In the genomic region with DNA sequence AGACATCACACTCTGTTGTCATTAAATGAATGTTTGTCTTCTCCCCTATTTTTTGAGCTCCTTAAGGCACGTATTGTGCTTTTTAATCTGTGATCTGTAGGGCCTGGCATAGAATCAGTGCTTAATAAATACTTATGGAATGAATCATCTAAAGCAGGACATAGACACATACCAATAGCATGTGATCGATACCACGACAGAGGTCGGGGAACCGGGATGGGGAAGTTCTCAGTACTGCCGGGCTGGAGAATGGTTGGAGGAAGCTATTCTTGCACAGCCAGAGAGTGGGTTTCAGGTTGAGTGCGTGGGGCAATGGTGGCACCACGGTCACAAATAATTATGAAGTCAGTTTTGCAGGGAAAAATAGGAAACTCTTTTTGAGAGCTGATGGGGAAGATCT, we compare ENCODE assay signal across 15 cellular contexts. TPM values are rescaled to one million over a fixed set of nuclear protein-coding genes. Genes with fewer than 3 reads are reported as not detected.
DNase-seq lines count a peak whose midpoint lies in the region; ATAC-seq, FAIRE-seq and TF ChIP-seq lines count a peak whose summit lies in the region.
"Had no signal": no experiment of that assay in that cellular context is flagged by ENCODE, and none has a peak within 500 bp of the region (broad histone marks: within the 10 kb centered on the region; RNA-seq: fewer than 3 reads in every experiment).

No MANE protein-coding gene starts in this region.

- TF ChIP-seq CTCF in fibroblast of mammary gland (conservative IDR thresholded peaks at IDR 0.05; ENCODE audit: control insufficient read depth, insufficient read depth, low read depth, low read length) (no peak), retinal pigment epithelial cell (conservative IDR thresholded peaks at IDR 0.05; ENCODE audit: low read depth, low read length) (no peak)

- no peaks in the 10 kb centered on the region for H3K4me1 Mint-ChIP-seq in activated CD8-positive, alpha-beta memory T cell treated with anti-CD3 and anti-CD28 coated beads, Interleukin-2, amount 10 ng/mL, durations not matched to agents 7 days and 5 days
- H3K4me1 Mint-ChIP-seq: mesothelial cell of epicardium had no signal

- H3K4me3 ChIP-seq in fibroblast of mammary gland (ENCODE audit: control insufficient read depth, low read depth, low read length) (no peak overlapping the region), retinal pigment epithelial cell (ENCODE audit: low read length) (no peak overlapping the region)
- H3K4me3 ChIP-seq: stomach had no signal

- H3K4me3 Mint-ChIP-seq in activated CD8-positive, alpha-beta memory T cell treated with anti-CD3 and anti-CD28 coated beads, Interleukin-2, amount 10 ng/mL, durations not matched to agents 7 days and 5 days, result no peak overlapping the region
- H3K4me3 Mint-ChIP-seq: mesothelial cell of epicardium had no signal

- H3K36me3 Mint-ChIP-seq in activated CD8-positive, alpha-beta memory T cell treated with anti-CD3 and anti-CD28 coated beads, Interleukin-2, amount 10 ng/mL, durations not matched to agents 7 days and 5 days, result peaks cover 42% of the 10 kb centered on the region
- H3K36me3 Mint-ChIP-seq: mesothelial cell of epicardium had no signal

- ATAC-seq in activated CD8-positive, alpha-beta memory T cell treated with anti-CD3 and anti-CD28 coated beads, Interleukin-2, amount 10 ng/mL, durations not matched to agents 7 days and 5 days, result no peak

- H3K27me3 Mint-ChIP-seq in activated CD8-positive, alpha-beta memory T cell treated with anti-CD3 and anti-CD28 coated beads, Interleukin-2, amount 10 ng/mL, durations not matched to agents 7 days and 5 days, result no peaks in the 10 kb centered on the region

- H3K27ac Mint-ChIP-seq in activated CD8-positive, alpha-beta memory T cell treated with anti-CD3 and anti-CD28 coated beads, Interleukin-2, amount 10 ng/mL, durations not matched to agents 7 days and 5 days, result no peak overlapping the region
- H3K27ac Mint-ChIP-seq: mesothelial cell of epicardium had no signal

- CTCF ChIA-PET in activated CD8-positive, alpha-beta memory T cell treated with anti-CD3 and anti-CD28 coated beads, Interleukin-2, amount 10 ng/mL, durations not matched to agents 7 days and 5 days (lab: Charles Lee), result no interaction called here

- H3K9me3 Mint-ChIP-seq in activated CD8-positive, alpha-beta memory T cell treated with anti-CD3 and anti-CD28 coated beads, Interleukin-2, amount 10 ng/mL, durations not matched to agents 7 days and 5 days (ENCODE audit: low read depth), result no peaks in the 10 kb centered on the region
- H3K9me3 Mint-ChIP-seq: mesothelial cell of epicardium had no signal

- DNase-seq in GM04504 (ENCODE audit: low read depth) (peak; percentile 24), RCC 7860 (ENCODE audit: low spot score) (peak; percentile 41), fibroblast of mammary gland (ENCODE audit: low read depth) (peak; percentile 58), retinal pigment epithelial cell (ENCODE audit: low read depth) (peak; percentile 21), NOMO-1 treated with dmso at 0.1 percent for 144 hours (lab: John Stamatoyannopoulos, UW; ENCODE audit: unreplicated experiment) (no peak)
- no peak for DNase-seq in activated CD8-positive, alpha-beta memory T cell treated with anti-CD3 and anti-CD28 coated beads, Interleukin-2, amount 10 ng/mL, durations not matched to agents 7 days and 5 days
- no peak for DNase-seq in activated CD4-positive, alpha-beta T cell treated with anti-CD3 and anti-CD28 coated beads, Interleukin-2, amount 50 U/mL, for 1 hour
- DNase-seq: activated CD4-positive, alpha-beta T cell treated with anti-CD3 and anti-CD28 coated beads for 1 hour; activated effector memory CD4-positive, alpha-beta T cell treated with Interleukin-2 at 50 U/mL for 16 hours; NCI-H1105; NCI-H748 treated with DMSO at 0.1 percent for 48 hours; stimulated activated CD4-positive, alpha-beta T cell treated with anti-CD3 and anti-CD28 coated beads, Interleukin-4, amount 100 ng/mL, for 4 hours; stomach had no signal

- FAIRE-seq in RCC 7860 (lab: Jason Lieb, UNC), result no peak
- FAIRE-seq: colon had no signal

RNA-seq across cellular contexts. Expression of a gene that starts 26.8 kb away (rescaled TPM):
- total RNA-seq in activated CD8-positive, alpha-beta memory T cell treated with anti-CD3 and anti-CD28 coated beads, Interleukin-2, amount 10 ng/mL, durations not matched to agents 7 days and 5 days, result 10 to 100 TPM; 39.1 to 66.6 TPM

Comparison
In these comparisons a context has a peak if more than half of its experiments do, and no peak if none do; other contexts are left out.
1. DNase-seq: peak in GM04504 (single experiment), RCC 7860 (single experiment), fibroblast of mammary gland (single experiment) and retinal pigment epithelial cell (single experiment); none in NOMO-1 treated with dmso at 0.1 percent for 144 hours (single experiment), activated CD8-positive, alpha-beta memory T cell treated with anti-CD3 and anti-CD28 coated beads, Interleukin-2, amount 10 ng/mL, durations not matched to agents 7 days and 5 days (single experiment) and activated CD4-positive, alpha-beta T cell treated with anti-CD3 and anti-CD28 coated beads, Interleukin-2, amount 50 U/mL, for 1 hour (single experiment).